Comparison of ENCODE assay signal across 27 cellular contexts in genomic region chr5:138790684-138791083, GRCh38. TPM values are rescaled to one million over a fixed set of nuclear protein-coding genes. Genes with fewer than 3 reads are reported as not detected.
DNase-seq lines count a peak whose midpoint lies in the region; ATAC-seq, FAIRE-seq and TF ChIP-seq lines count a peak whose summit lies in the region.
"Had no signal": no experiment of that assay in that cellular context is flagged by ENCODE, and none has a peak within 500 bp of the region (broad histone marks: within the 10 kb centered on the region; RNA-seq: fewer than 3 reads in every experiment).

No MANE protein-coding gene starts in this region.

- peaks cover 86% of the 10 kb centered on the region for H4K20me1 ChIP-seq in astrocyte (ENCODE audit: insufficient read depth, low read length)

- no peak overlapping the region for H3K14ac ChIP-seq in mesenchymal stem cell (ENCODE audit: low read length in 2 of 2)

- TF ChIP-seq POLR2A in heart left ventricle (IDR thresholded peaks at IDR 0.05): no peak

- H3K36me3 ChIP-seq in heart left ventricle (peaks cover 0 to 26% (median 15%) of the 10 kb centered on the region in 9 donors), astrocyte (ENCODE audit: insufficient read depth, low read length) (peaks cover 8% of the 10 kb centered on the region), mesenchymal stem cell (ENCODE audit: control insufficient read depth in 1 of 2, insufficient read depth in 2 of 2, low read depth in 1 of 2, low read length in 2 of 2) (peaks cover 3 to 25% of the 10 kb centered on the region in 2 experiments)

- no peak overlapping the region for H3K23ac ChIP-seq in mesenchymal stem cell (ENCODE audit: low read length in 2 of 2)

- H2BK12ac ChIP-seq in mesenchymal stem cell (ENCODE audit: low read length in 2 of 2): no peak overlapping the region

- H3K4me1 Mint-ChIP-seq in astrocyte (ENCODE audit: low read depth, unreplicated experiment): peaks cover 48% of the 10 kb centered on the region
- peaks cover 38% of the 10 kb centered on the region for H3K4me1 Mint-ChIP-seq in stimulated activated naive CD8-positive, alpha-beta T cell treated with anti-CD3 and anti-CD28 coated beads, Interleukin-15, amount 100 ng/mL, for 72 hours

- H3K9me3 ChIP-seq in heart left ventricle: no peaks in the 10 kb centered on the region
- H3K9me3 ChIP-seq in astrocyte (ENCODE audit: insufficient read depth, low read depth, low read length): no peaks in the 10 kb centered on the region
- H3K9me3 ChIP-seq in mesenchymal stem cell (ENCODE audit: control insufficient read depth, low read length): no peaks in the 10 kb centered on the region
- H3K9me3 ChIP-seq: ascending aorta, Peyer's patch had no signal

- peaks cover 100% of the 10 kb centered on the region for H3K79me2 ChIP-seq in astrocyte (ENCODE audit: insufficient read depth, low read length)

- H3K4me1 ChIP-seq in heart left ventricle (peaks cover 0 to 88% (median 51%) of the 10 kb centered on the region in 12 donors), astrocyte (ENCODE audit: insufficient read depth, low read length) (peaks cover 17% of the 10 kb centered on the region), mesenchymal stem cell (ENCODE audit: control insufficient read depth, insufficient read depth, low read depth, low read length) (peaks cover 5% of the 10 kb centered on the region)

- no peak overlapping the region for H3K18ac ChIP-seq in mesenchymal stem cell (ENCODE audit: low read depth in 1 of 2, low read length in 2 of 2)

- H2BK15ac ChIP-seq in mesenchymal stem cell (ENCODE audit: low read depth, poor library complexity, severe bottlenecking): no peak overlapping the region

- H4K8ac ChIP-seq in mesenchymal stem cell (ENCODE audit: low read length): no peak overlapping the region

- no peaks in the 10 kb centered on the region for H3K9me3 Mint-ChIP-seq in astrocyte (ENCODE audit: unreplicated experiment)
- H3K9me3 Mint-ChIP-seq in stimulated activated naive CD8-positive, alpha-beta T cell treated with anti-CD3 and anti-CD28 coated beads, Interleukin-15, amount 100 ng/mL, for 72 hours: no peaks in the 10 kb centered on the region
- H3K9me3 Mint-ChIP-seq: activated CD4-positive, alpha-beta memory T cell treated with anti-CD3 and anti-CD28 coated beads for 36 hours; activated naive CD4-positive, alpha-beta T cell treated with anti-CD3 and anti-CD28 coated beads, Interleukin-2, amount 10 ng/mL, durations not matched to agents 7 days and 5 days; nephron progenitor cell; stimulated activated memory B cell treated with anti-CD40 and anti-IgM and Interleukin-4, amounts not matched to agents 10 μg/mL and 1 μg/mL and 100 μg/mL, for 72 hours had no signal

- peaks cover 14% of the 10 kb centered on the region for H3K36me3 Mint-ChIP-seq in astrocyte (ENCODE audit: low read depth, unreplicated experiment)
- H3K36me3 Mint-ChIP-seq: activated naive CD4-positive, alpha-beta T cell treated with anti-CD3 and anti-CD28 coated beads, Interleukin-2, amount 10 ng/mL, durations not matched to agents 7 days and 5 days had no signal

- H3K4me3 Mint-ChIP-seq in astrocyte (ENCODE audit: unreplicated experiment): no peak overlapping the region
- no peak overlapping the region for H3K4me3 Mint-ChIP-seq in stimulated activated naive CD8-positive, alpha-beta T cell treated with anti-CD3 and anti-CD28 coated beads, Interleukin-15, amount 100 ng/mL, for 72 hours
- H3K4me3 Mint-ChIP-seq: activated CD4-positive, alpha-beta memory T cell treated with anti-CD3 and anti-CD28 coated beads for 36 hours; activated naive CD4-positive, alpha-beta T cell treated with anti-CD3 and anti-CD28 coated beads, Interleukin-2, amount 10 ng/mL, durations not matched to agents 7 days and 5 days; nephron progenitor cell; stimulated activated memory B cell treated with anti-CD40 and anti-IgM and Interleukin-4, amounts not matched to agents 10 μg/mL and 1 μg/mL and 100 μg/mL, for 72 hours; T-helper 17 cell had no signal

- DNase-seq in heart left ventricle (no peak), cardiac septum (ENCODE audit: low spot score) (no peak), astrocyte (ENCODE audit: low read depth) (peak; percentile 36), mesenchymal stem cell (peak; percentile 57), DMS79 (lab: John Stamatoyannopoulos, UW) (no peak)
- DNase-seq in stimulated activated naive CD8-positive, alpha-beta T cell treated with anti-CD3 and anti-CD28 coated beads, Interleukin-15, amount 100 ng/mL, for 72 hours: no peak
- no peak for DNase-seq in stimulated activated CD4-positive, alpha-beta T cell treated with anti-CD3 and anti-CD28 coated beads, Interleukin-4, amount 100 ng/mL, for 24 hours
- DNase-seq in stimulated activated CD4-positive, alpha-beta T cell treated with anti-CD3 and anti-CD28 coated beads, Interleukin-1b, Interleukin-23, amount 100 ng/mL, for 48 hours: no peak
- DNase-seq: activated CD4-positive, alpha-beta memory T cell treated with anti-CD3 and anti-CD28 coated beads for 36 hours; activated naive CD4-positive, alpha-beta T cell treated with anti-CD3 and anti-CD28 coated beads, Interleukin-2, amount 10 ng/mL, durations not matched to agents 7 days and 5 days; Calu3; effector CD8-positive, alpha-beta T cell; EL; GOT3; midbrain; NCI-H1105 treated with DMSO at 0.1 percent for 48 hours; NCI-H2107; nephron progenitor cell; Peyer's patch; posterior cingulate gyrus; T-helper 17 cell had no signal

- intact Hi-C loops in heart left ventricle (cut with DNase I) (no loop called here), cardiac septum (cut with DNase I) (no loop called here)

- H2AFZ ChIP-seq in astrocyte (ENCODE audit: low read depth, low read length) (no peak overlapping the region), mesenchymal stem cell (ENCODE audit: low read depth, low read length) (no peak overlapping the region)

- no peak overlapping the region for H3K4me2 ChIP-seq in astrocyte (ENCODE audit: low read length)
- H3K4me2 ChIP-seq in mesenchymal stem cell (ENCODE audit: low read length, poor library complexity, severe bottlenecking): no peak overlapping the region

- FAIRE-seq in astrocyte (lab: Jason Lieb, UNC): peak; percentile 70

- WGBS in heart left ventricle, 4 donors: 38 to 57% (median 43%) methylated on average over 1 of the region's 1 CpG
- 75% methylated on average over 1 of the region's 1 CpG for WGBS in mesenchymal stem cell

- H3K27me3 Mint-ChIP-seq in astrocyte (ENCODE audit: low read depth, unreplicated experiment): no peaks in the 10 kb centered on the region
- H3K27me3 Mint-ChIP-seq in stimulated activated naive CD8-positive, alpha-beta T cell treated with anti-CD3 and anti-CD28 coated beads, Interleukin-15, amount 100 ng/mL, for 72 hours: peaks cover 70% of the 10 kb centered on the region
- H3K27me3 Mint-ChIP-seq: stimulated activated memory B cell treated with anti-CD40 and anti-IgM and Interleukin-4, amounts not matched to agents 10 μg/mL and 1 μg/mL and 100 μg/mL, for 72 hours had no signal

- ATAC-seq in heart left ventricle: peak in 3 of 4 donors; percentile 35 to 65 (median 48)
- peak; percentile 62 for ATAC-seq in stimulated activated naive CD8-positive, alpha-beta T cell treated with anti-CD3 and anti-CD28 coated beads, Interleukin-15, amount 100 ng/mL, for 72 hours
- ATAC-seq: esophagus mucosa; stimulated activated memory B cell treated with anti-CD40 and anti-IgM and Interleukin-4, amounts not matched to agents 10 μg/mL and 1 μg/mL and 100 μg/mL, for 72 hours; T-helper 17 cell had no signal

- peaks cover 5% of the 10 kb centered on the region for H3K79me1 ChIP-seq in mesenchymal stem cell (replicated peaks; ENCODE audit: low read length, poor library complexity, severe bottlenecking)

- no peak overlapping the region for H2AK5ac ChIP-seq in mesenchymal stem cell (ENCODE audit: low read length, severe bottlenecking)

- H3K9ac ChIP-seq in astrocyte (ENCODE audit: low read length) (no peak overlapping the region), mesenchymal stem cell (ENCODE audit: low read length) (no peak overlapping the region)

- no peak overlapping the region for H4K91ac ChIP-seq in mesenchymal stem cell (ENCODE audit: low read length)

- H3K4ac ChIP-seq in mesenchymal stem cell (ENCODE audit: low read depth in 1 of 2, low read length in 2 of 2): no peak overlapping the region

- H3K27me3 ChIP-seq in heart left ventricle (no peaks in the 10 kb centered on the region), astrocyte (ENCODE audit: insufficient read depth, low read length) (no peaks in the 10 kb centered on the region), mesenchymal stem cell (ENCODE audit: control insufficient read depth in 1 of 2, insufficient read depth in 1 of 2, low read length in 2 of 2) (no peaks in the 10 kb centered on the region)
- H3K27me3 ChIP-seq: ascending aorta, Peyer's patch had no signal

- H3K4me3 ChIP-seq in heart left ventricle (no peak overlapping the region), astrocyte (ENCODE audit: insufficient read depth, low read depth, low read length) (no peak overlapping the region), mesenchymal stem cell (ENCODE audit: insufficient read depth in 1 of 2, low read depth in 1 of 2, low read length in 2 of 2) (no peak overlapping the region)
- H3K4me3 ChIP-seq: ascending aorta, Peyer's patch had no signal

- TF ChIP-seq CTCF in heart left ventricle (IDR thresholded peaks at IDR 0.05): no peak
- TF ChIP-seq CTCF in astrocyte (IDR thresholded peaks at IDR 0.05; ENCODE audit: insufficient read depth, low read depth, low read length): no peak

- H3K27ac ChIP-seq in heart left ventricle: peak overlapping the region in 3 of 12 donors; percentile 5 to 20 (median 18)
- H3K27ac ChIP-seq in astrocyte (ENCODE audit: low read depth, low read length): no peak overlapping the region
- H3K27ac ChIP-seq in mesenchymal stem cell (ENCODE audit: low read length, poor library complexity, severe bottlenecking): no peak overlapping the region
- H3K27ac ChIP-seq: ascending aorta, C4-2B, HL-60, Peyer's patch, VCaP had no signal

- peak overlapping the region; percentile 64 for H3K27ac Mint-ChIP-seq in astrocyte (ENCODE audit: unreplicated experiment)
- no peak overlapping the region for H3K27ac Mint-ChIP-seq in stimulated activated naive CD8-positive, alpha-beta T cell treated with anti-CD3 and anti-CD28 coated beads, Interleukin-15, amount 100 ng/mL, for 72 hours
- H3K27ac Mint-ChIP-seq: activated CD4-positive, alpha-beta memory T cell treated with anti-CD3 and anti-CD28 coated beads for 36 hours; activated naive CD4-positive, alpha-beta T cell treated with anti-CD3 and anti-CD28 coated beads, Interleukin-2, amount 10 ng/mL, durations not matched to agents 7 days and 5 days; stimulated activated memory B cell treated with anti-CD40 and anti-IgM and Interleukin-4, amounts not matched to agents 10 μg/mL and 1 μg/mL and 100 μg/mL, for 72 hours; T-helper 17 cell had no signal

- H2BK5ac ChIP-seq in mesenchymal stem cell (ENCODE audit: low read depth, low read length, poor library complexity, severe bottlenecking): no peak overlapping the region

- no peak overlapping the region for H2BK120ac ChIP-seq in mesenchymal stem cell (ENCODE audit: low read depth, low read length)

RNA-seq across cellular contexts. Expression of gene CTNNA1, which starts 37.5 kb away (rescaled TPM):
- total RNA-seq in heart left ventricle: 100 to 1,000 TPM; 331 to 460 (median 410) TPM
- 100 to 1,000 TPM; 140 to 282 TPM for polyA plus RNA-seq in heart left ventricle
- 427 TPM for total RNA-seq in cardiac septum
- total RNA-seq in astrocyte: 312 and 359 TPM in 2 replicates
- 140 TPM for polyA plus RNA-seq in mesenchymal stem cell (2013, experiment 1 of 2)
- polyA plus RNA-seq in mesenchymal stem cell (2013, experiment 2 of 2): 144 TPM

Comparison
In these comparisons a context has a peak if more than half of its experiments do, and no peak if none do; other contexts are left out.
1. DNase-seq: peak in astrocyte (single experiment) and mesenchymal stem cell (single experiment); none in heart left ventricle (0 of 5), cardiac septum (single experiment), stimulated activated naive CD8-positive, alpha-beta T cell treated with anti-CD3 and anti-CD28 coated beads, Interleukin-15, amount 100 ng/mL, for 72 hours (0 of 2), stimulated activated CD4-positive, alpha-beta T cell treated with anti-CD3 and anti-CD28 coated beads, Interleukin-4, amount 100 ng/mL, for 24 hours (single experiment), DMS79 (single experiment) and stimulated activated CD4-positive, alpha-beta T cell treated with anti-CD3 and anti-CD28 coated beads, Interleukin-1b, Interleukin-23, amount 100 ng/mL, for 48 hours (single experiment).